In genomic region chr12:9468998-9469397, GRCh38 we compare ENCODE assay signal across 8 cellular contexts.
DNase-seq lines count a peak whose midpoint lies in the region; ATAC-seq and TF ChIP-seq lines count a peak whose summit lies in the region.
"Not testable (repeated sequence)": the region's sequence is repeated elsewhere in the genome, so short reads cannot be mapped to it uniquely, and the experiment has no call there.

No MANE protein-coding gene starts in this region.

- not testable (repeated sequence) for H3K9me3 ChIP-seq in SJCRH30 (replicated peaks); uterus

- peak in 1 of 2 donors; percentile 67 for ATAC-seq in activated T-cell treated with anti-CD3 and anti-CD28 coated beads, Interleukin-2, amount 50 U/mL, for 4 hours

- not testable (repeated sequence) for H3K36me3 Mint-ChIP-seq in activated T-cell treated with anti-CD3 and anti-CD28 coated beads, Interleukin-2, amount 50 U/mL, for 4 hours (ENCODE audit: insufficient read depth)

- H3K4me1 Mint-ChIP-seq in activated T-cell treated with anti-CD3 and anti-CD28 coated beads, Interleukin-2, amount 50 U/mL, for 4 hours (ENCODE audit: low read depth), result peaks cover 23% of the 10 kb centered on the region

- DNase-seq in ELF-1 (ENCODE audit: low read depth, low spot score), result peak; percentile 78
- DNase-seq in M059J (ENCODE audit: low read depth), result peak; percentile 7
- peak; percentile 29 to 47 for DNase-seq in SJCRH30
- peak; percentile 10 for DNase-seq in activated T-cell treated with anti-CD3 and anti-CD28 coated beads, Interleukin-2, amount 50 U/mL, for 4 hours
- peak; percentile 71 to 75 for DNase-seq in erythroblast (lab: John Stamatoyannopoulos, UW)
- DNase-seq in islet precursor cell, result peak; percentile 94
- DNase-seq in pons (ENCODE audit: low spot score), result peak; percentile 68
- peak; percentile 22 to 31 for DNase-seq in uterus

- not testable (repeated sequence) for H3K27me3 ChIP-seq in SJCRH30, uterus

- not testable (repeated sequence) for H3K27ac ChIP-seq in SJCRH30, uterus

- not testable (repeated sequence) for H3K9me3 Mint-ChIP-seq in activated T-cell treated with anti-CD3 and anti-CD28 coated beads, Interleukin-2, amount 50 U/mL, for 4 hours

- H3K4me3 ChIP-seq in SJCRH30, uterus: not testable (repeated sequence)

- not testable (repeated sequence) for H3K4me3 Mint-ChIP-seq in activated T-cell treated with anti-CD3 and anti-CD28 coated beads, Interleukin-2, amount 50 U/mL, for 4 hours

- not testable (repeated sequence) for H3K36me3 ChIP-seq in SJCRH30, uterus

- peak; percentile 11 to 59 (median 40) for TF ChIP-seq CTCF in uterus (IDR thresholded peaks at IDR 0.05)

- H3K27me3 Mint-ChIP-seq in activated T-cell treated with anti-CD3 and anti-CD28 coated beads, Interleukin-2, amount 50 U/mL, for 4 hours (ENCODE audit: low read depth), result not testable (repeated sequence)

- TF ChIP-seq POLR2A in erythroblast (IDR thresholded peaks at IDR 0.05; ENCODE audit: low read length); uterus (IDR thresholded peaks at IDR 0.05): not testable (repeated sequence)

- H3K4me1 ChIP-seq in SJCRH30, uterus: not testable (repeated sequence)

- intact Hi-C loops in uterus (cut with DNase I; ENCODE audit: low total_unique reads), result not testable (repeated sequence)

Comparison
In these comparisons a context has a peak if more than half of its experiments do, and no peak if none do; other contexts are left out.
1. DNase-seq: peak in every context shown above with its lines; median percentile 94 in islet precursor cell; 78 in ELF-1; 73 in erythroblast; 68 in pons; 38 in SJCRH30; 26 in uterus; 10 in activated T-cell treated with anti-CD3 and anti-CD28 coated beads, Interleukin-2, amount 50 U/mL, for 4 hours; 7 in M059J.